ENCODE assay signal across 15 cellular contexts in genomic region chr2:233112261-233113113, GRCh38.
DNase-seq lines count a peak whose midpoint lies in the region; ATAC-seq and TF ChIP-seq lines count a peak whose summit lies in the region.
"Had no signal": no experiment of that assay in that cellular context is flagged by ENCODE, and none has a peak within 500 bp of the region (broad histone marks: within the 10 kb centered on the region; RNA-seq: fewer than 3 reads in every experiment).

No MANE protein-coding gene starts in this region.

- H3K27ac ChIP-seq in RWPE2 (ENCODE audit: poor library complexity, severe bottlenecking) = no peak overlapping the region

- H3K4me3 ChIP-seq in RWPE2 (ENCODE audit: severe bottlenecking) = no peak overlapping the region

- TF ChIP-seq CTCF in RWPE2 (IDR thresholded peaks at IDR 0.05; ENCODE audit: poor library complexity, severe bottlenecking) = no peak

- no peak overlapping the region for H3K4me3 Mint-ChIP-seq in activated naive CD8-positive, alpha-beta T cell
- no peak overlapping the region for H3K4me3 Mint-ChIP-seq in activated naive CD8-positive, alpha-beta T cell treated with anti-CD3 and anti-CD28 coated beads, Interleukin-2, amount 50 U/mL, for 24 hours
- no peak overlapping the region for H3K4me3 Mint-ChIP-seq in memory B cell
- H3K4me3 Mint-ChIP-seq: stimulated activated naive CD8-positive, alpha-beta T cell treated with anti-CD3 and anti-CD28 coated beads, Interleukin-15, amount 100 ng/mL, for 72 hours had no signal

- DNase-seq in activated naive CD8-positive, alpha-beta T cell treated with anti-CD3 and anti-CD28 coated beads, Interleukin-2, amount 50 U/mL, for 24 hours = no peak
- DNase-seq in RWPE2 (ENCODE audit: low spot score) (peak; percentile 3), memory B cell (ENCODE audit: low spot score in 2 of 2) (no peak), NCI-H510A (lab: John Stamatoyannopoulos, UW) (no peak), germinal center (ENCODE audit: low spot score) (no peak)
- DNase-seq: activated T-cell treated with anti-CD3 and anti-CD28 coated beads, Interleukin-2, amount 50 U/mL, for 1 hour; cerebellar nuclear complex; mesenchymal stem cell; NCI-H2081; NCI-H774; stimulated activated CD4-positive, alpha-beta T cell treated with anti-CD3 and anti-CD28 coated beads, Interleukin-15, amount 100 ng/mL, for 24 hours; stimulated activated naive CD8-positive, alpha-beta T cell treated with anti-CD3 and anti-CD28 coated beads, Interleukin-15, amount 100 ng/mL, for 72 hours had no signal

- no peaks in the 10 kb centered on the region for H3K36me3 ChIP-seq in RWPE2 (ENCODE audit: low read depth)

- no peaks in the 10 kb centered on the region for H3K36me3 Mint-ChIP-seq in activated naive CD8-positive, alpha-beta T cell
- no peaks in the 10 kb centered on the region for H3K36me3 Mint-ChIP-seq in activated naive CD8-positive, alpha-beta T cell treated with anti-CD3 and anti-CD28 coated beads, Interleukin-2, amount 50 U/mL, for 24 hours (ENCODE audit: low read depth)
- H3K36me3 Mint-ChIP-seq in memory B cell = peaks cover 9% of the 10 kb centered on the region

- H3K9me3 ChIP-seq in RWPE2 (ENCODE audit: severe bottlenecking) = no peaks in the 10 kb centered on the region

- no peaks in the 10 kb centered on the region for H3K27me3 ChIP-seq in RWPE2 (ENCODE audit: insufficient read depth, poor library complexity, severe bottlenecking)

- H3K27me3 Mint-ChIP-seq in activated naive CD8-positive, alpha-beta T cell = no peaks in the 10 kb centered on the region
- no peaks in the 10 kb centered on the region for H3K27me3 Mint-ChIP-seq in activated naive CD8-positive, alpha-beta T cell treated with anti-CD3 and anti-CD28 coated beads, Interleukin-2, amount 50 U/mL, for 24 hours
- H3K27me3 Mint-ChIP-seq in memory B cell = no peaks in the 10 kb centered on the region
- H3K27me3 Mint-ChIP-seq: stimulated activated naive CD8-positive, alpha-beta T cell treated with anti-CD3 and anti-CD28 coated beads, Interleukin-15, amount 100 ng/mL, for 72 hours had no signal

- no peak for ATAC-seq in activated naive CD8-positive, alpha-beta T cell treated with anti-CD3 and anti-CD28 coated beads, Interleukin-2, amount 50 U/mL, for 24 hours
- ATAC-seq in RWPE2 (ENCODE audit: low read depth) (no peak), memory B cell (ENCODE audit: low read depth) (no peak), HG02870 (IDR thresholded peaks at IDR 0.05; ENCODE audit: unreplicated experiment) (no peak), HG03159 (IDR thresholded peaks at IDR 0.05; ENCODE audit: unreplicated experiment) (no peak)
- ATAC-seq: stimulated activated naive CD8-positive, alpha-beta T cell treated with anti-CD3 and anti-CD28 coated beads, Interleukin-15, amount 100 ng/mL, for 72 hours had no signal

- H3K27ac Mint-ChIP-seq in activated naive CD8-positive, alpha-beta T cell = peak overlapping the region; percentile 41
- H3K27ac Mint-ChIP-seq in activated naive CD8-positive, alpha-beta T cell treated with anti-CD3 and anti-CD28 coated beads, Interleukin-2, amount 50 U/mL, for 24 hours = no peak overlapping the region
- H3K27ac Mint-ChIP-seq in memory B cell = peak overlapping the region; percentile 18
- H3K27ac Mint-ChIP-seq: stimulated activated naive CD8-positive, alpha-beta T cell treated with anti-CD3 and anti-CD28 coated beads, Interleukin-15, amount 100 ng/mL, for 72 hours had no signal

- no peaks in the 10 kb centered on the region for H3K4me1 ChIP-seq in RWPE2 (ENCODE audit: insufficient read depth, poor library complexity, severe bottlenecking)

- peaks cover 72% of the 10 kb centered on the region for H3K4me1 Mint-ChIP-seq in activated naive CD8-positive, alpha-beta T cell (ENCODE audit: low read depth)
- peaks cover 65% of the 10 kb centered on the region for H3K4me1 Mint-ChIP-seq in activated naive CD8-positive, alpha-beta T cell treated with anti-CD3 and anti-CD28 coated beads, Interleukin-2, amount 50 U/mL, for 24 hours
- peaks cover 50% of the 10 kb centered on the region for H3K4me1 Mint-ChIP-seq in memory B cell

- H3K9me3 Mint-ChIP-seq in activated naive CD8-positive, alpha-beta T cell (ENCODE audit: low read depth) = no peaks in the 10 kb centered on the region
- H3K9me3 Mint-ChIP-seq in activated naive CD8-positive, alpha-beta T cell treated with anti-CD3 and anti-CD28 coated beads, Interleukin-2, amount 50 U/mL, for 24 hours = no peaks in the 10 kb centered on the region
- H3K9me3 Mint-ChIP-seq in memory B cell = no peaks in the 10 kb centered on the region
- H3K9me3 Mint-ChIP-seq: stimulated activated naive CD8-positive, alpha-beta T cell treated with anti-CD3 and anti-CD28 coated beads, Interleukin-15, amount 100 ng/mL, for 72 hours had no signal
